ENCODE assay signal across 22 cellular contexts in genomic region chr5:164563370-164563769, GRCh38.
"Had no signal": no experiment of that assay in that cellular context is flagged by ENCODE, and none has a peak within 500 bp of the region (broad histone marks: within the 10 kb centered on the region; RNA-seq: fewer than 3 reads in every experiment).

No MANE protein-coding gene starts in this region.

- DNase-seq: IMR-90, Karpas-422, KG1, MG63, NCI-H1092, NCI-H1105 treated with DMSO at 0.1 percent for 48 hours, NCI-H1417 treated with DMSO at 0.1 percent for 48 hours, NCI-H146, NCI-H1694 treated with DMSO at 0.1 percent for 48 hours, NCI-H1930, NCI-H2081, NCI-H2107, NCI-H2227 treated with DMSO at 0.1 percent for 48 hours, NCI-H526, NCI-H748 treated with DMSO at 0.1 percent for 48 hours, PC-3, SHP77, SW 1271, T-cell had no signal

- H3K27me3 ChIP-seq: MG63 had no signal

- H3K36me3 ChIP-seq: MG63 had no signal

- H3K27ac ChIP-seq: RWPE1 had no signal

- ATAC-seq: HepG2, Panc1, PC-3, T-cell had no signal

- H3K4me3 ChIP-seq: MG63 had no signal

- H3K9me3 ChIP-seq: MG63 had no signal
